15 cellular contexts compared by ENCODE assay signal in the genomic region with DNA sequence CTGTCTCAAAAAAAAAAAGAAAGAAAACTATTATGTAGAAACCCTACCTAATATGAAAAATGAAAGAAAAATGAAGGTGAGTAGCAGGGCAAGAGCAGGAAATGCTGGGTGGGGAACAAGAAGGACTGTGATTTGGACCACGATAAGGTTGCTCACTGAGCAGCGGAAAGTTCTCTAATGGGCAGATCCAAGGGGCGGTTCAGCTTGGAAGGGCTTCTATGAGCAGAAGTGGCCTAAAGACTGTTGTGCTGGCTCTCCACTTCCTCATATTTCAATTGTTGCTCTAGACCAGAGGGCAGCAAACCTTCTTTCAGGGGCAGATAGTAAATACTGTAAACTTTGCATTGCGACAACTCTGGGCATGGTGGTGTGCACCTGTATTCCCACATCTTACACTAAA. TPM values are rescaled to one million over a fixed set of nuclear protein-coding genes. Genes with fewer than 3 reads are reported as not detected.
DNase-seq lines count a peak whose midpoint lies in the region; ATAC-seq, FAIRE-seq and TF ChIP-seq lines count a peak whose summit lies in the region.
"Had no signal": no experiment of that assay in that cellular context is flagged by ENCODE, and none has a peak within 500 bp of the region (broad histone marks: within the 10 kb centered on the region; RNA-seq: fewer than 3 reads in every experiment).

No MANE protein-coding gene starts in this region.

- H3K4me3 Mint-ChIP-seq in activated CD8-positive, alpha-beta memory T cell treated with anti-CD3 and anti-CD28 coated beads, Interleukin-2, amount 10 ng/mL, durations not matched to agents 7 days and 5 days = no peak overlapping the region
- H3K4me3 Mint-ChIP-seq in activated T-helper 17 cell treated with anti-CD3 and anti-CD28 coated beads, Interleukin-2, amount 50 U/mL, for 72 hours = peak overlapping the region; percentile 18
- no peak overlapping the region for H3K4me3 Mint-ChIP-seq in type B pancreatic cell
- H3K4me3 Mint-ChIP-seq: neural crest cell had no signal

- CTCF ChIA-PET in activated CD8-positive, alpha-beta memory T cell treated with anti-CD3 and anti-CD28 coated beads, Interleukin-2, amount 10 ng/mL, durations not matched to agents 7 days and 5 days (lab: Charles Lee) = no interaction called here

- FAIRE-seq in urothelium cell line (lab: Jason Lieb, UNC) = no peak

- DNase-seq in activated CD8-positive, alpha-beta memory T cell treated with anti-CD3 and anti-CD28 coated beads, Interleukin-2, amount 10 ng/mL, durations not matched to agents 7 days and 5 days = no peak
- DNase-seq in activated CD8-positive, alpha-beta memory T cell treated with anti-CD3 and anti-CD28 coated beads for 24 hours = no peak
- peak; percentile 77 for DNase-seq in MV-4-11 (lab: John Stamatoyannopoulos, UW)
- no peak for DNase-seq in type B pancreatic cell (ENCODE audit: extremely low spot score, unreplicated experiment)
- no peak for DNase-seq in urothelium cell line (ENCODE audit: low spot score)
- DNase-seq in stimulated activated CD4-positive, alpha-beta T cell treated with anti-CD3 and anti-CD28 coated beads, Interleukin-12 subunit alpha, Interleukin-12 subunit beta, amount 100 ng/mL, for 4 hours = no peak
- DNase-seq: activated CD4-positive, alpha-beta T cell treated with anti-CD3 and anti-CD28 coated beads for 4 hours; activated T-cell treated with anti-CD3 and anti-CD28 coated beads, Interleukin-2, amount 50 U/mL, for 1 hour; Caco-2; effector CD8-positive, alpha-beta T cell; retina; stomach had no signal

- peaks cover 16% of the 10 kb centered on the region for H3K27me3 Mint-ChIP-seq in activated CD8-positive, alpha-beta memory T cell treated with anti-CD3 and anti-CD28 coated beads, Interleukin-2, amount 10 ng/mL, durations not matched to agents 7 days and 5 days
- no peaks in the 10 kb centered on the region for H3K27me3 Mint-ChIP-seq in activated T-helper 17 cell treated with anti-CD3 and anti-CD28 coated beads, Interleukin-2, amount 50 U/mL, for 72 hours
- H3K27me3 Mint-ChIP-seq in type B pancreatic cell = no peaks in the 10 kb centered on the region

- H3K36me3 Mint-ChIP-seq in activated CD8-positive, alpha-beta memory T cell treated with anti-CD3 and anti-CD28 coated beads, Interleukin-2, amount 10 ng/mL, durations not matched to agents 7 days and 5 days = no peaks in the 10 kb centered on the region
- H3K36me3 Mint-ChIP-seq in activated T-helper 17 cell treated with anti-CD3 and anti-CD28 coated beads, Interleukin-2, amount 50 U/mL, for 72 hours (ENCODE audit: low read depth) = no peaks in the 10 kb centered on the region
- H3K36me3 Mint-ChIP-seq in type B pancreatic cell = no peaks in the 10 kb centered on the region

- TF ChIP-seq CTCF in type B pancreatic cell (conservative IDR thresholded peaks at IDR 0.05) = no peak

- H3K4me1 Mint-ChIP-seq in activated CD8-positive, alpha-beta memory T cell treated with anti-CD3 and anti-CD28 coated beads, Interleukin-2, amount 10 ng/mL, durations not matched to agents 7 days and 5 days = peaks cover 7% of the 10 kb centered on the region
- peaks cover 11% of the 10 kb centered on the region for H3K4me1 Mint-ChIP-seq in activated T-helper 17 cell treated with anti-CD3 and anti-CD28 coated beads, Interleukin-2, amount 50 U/mL, for 72 hours
- H3K4me1 Mint-ChIP-seq in type B pancreatic cell (ENCODE audit: unreplicated experiment) = peaks cover 8% of the 10 kb centered on the region
- H3K4me1 Mint-ChIP-seq: neural crest cell had no signal

- peak; percentile 27 for ATAC-seq in activated CD8-positive, alpha-beta memory T cell treated with anti-CD3 and anti-CD28 coated beads, Interleukin-2, amount 10 ng/mL, durations not matched to agents 7 days and 5 days
- ATAC-seq in activated T-helper 17 cell treated with anti-CD3 and anti-CD28 coated beads, Interleukin-2, amount 50 U/mL, for 72 hours (replicated peaks) = no peak
- ATAC-seq in HG02885 (IDR thresholded peaks at IDR 0.05; ENCODE audit: poor library complexity, unreplicated experiment) = no peak

- H3K27ac Mint-ChIP-seq in activated CD8-positive, alpha-beta memory T cell treated with anti-CD3 and anti-CD28 coated beads, Interleukin-2, amount 10 ng/mL, durations not matched to agents 7 days and 5 days = peak overlapping the region; percentile 6
- peak overlapping the region; percentile 35 for H3K27ac Mint-ChIP-seq in activated T-helper 17 cell treated with anti-CD3 and anti-CD28 coated beads, Interleukin-2, amount 50 U/mL, for 72 hours
- peak overlapping the region; percentile 55 for H3K27ac Mint-ChIP-seq in type B pancreatic cell

- H3K9me3 Mint-ChIP-seq in activated CD8-positive, alpha-beta memory T cell treated with anti-CD3 and anti-CD28 coated beads, Interleukin-2, amount 10 ng/mL, durations not matched to agents 7 days and 5 days (ENCODE audit: low read depth) = no peaks in the 10 kb centered on the region
- H3K9me3 Mint-ChIP-seq in activated T-helper 17 cell treated with anti-CD3 and anti-CD28 coated beads, Interleukin-2, amount 50 U/mL, for 72 hours = no peaks in the 10 kb centered on the region
- H3K9me3 Mint-ChIP-seq in type B pancreatic cell = no peaks in the 10 kb centered on the region
- H3K9me3 Mint-ChIP-seq: neural crest cell had no signal

RNA-seq across cellular contexts. Expression of a gene that starts 16.3 kb away (rescaled TPM):
- 10 to 100 TPM; 23.8 to 24.2 TPM for total RNA-seq in activated CD8-positive, alpha-beta memory T cell treated with anti-CD3 and anti-CD28 coated beads, Interleukin-2, amount 10 ng/mL, durations not matched to agents 7 days and 5 days
- total RNA-seq in activated T-helper 17 cell treated with anti-CD3 and anti-CD28 coated beads, Interleukin-2, amount 50 U/mL, for 72 hours = 10 to 100 TPM in 1 of 2 donors, 1 to 10 TPM in 1; 8.9 to 15.1 TPM
- 23.0 and 36.4 TPM in 2 replicates for total RNA-seq in type B pancreatic cell (ENCODE audit: low replicate concordance)
